ENCODE assay signal across 28 cellular contexts in the genomic region with DNA sequence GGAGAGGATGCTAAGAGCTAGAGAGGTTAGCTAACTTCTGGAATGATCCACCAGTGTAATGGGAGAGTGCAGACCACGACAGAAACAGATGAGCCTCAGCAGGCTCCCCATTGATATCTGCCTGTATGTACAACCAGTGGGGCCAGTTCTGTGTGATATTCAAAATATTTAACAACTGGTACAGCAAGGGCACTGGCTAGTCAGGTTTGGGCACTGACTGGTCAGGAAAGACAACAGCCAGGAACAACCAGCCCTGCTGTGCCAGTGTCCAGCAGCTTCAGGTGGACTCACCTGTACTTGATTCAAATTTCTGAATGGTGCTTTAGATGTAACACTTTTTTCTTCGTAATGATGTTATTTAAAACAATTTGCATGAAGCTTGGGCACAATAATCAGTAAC. TPM values are rescaled to one million over a fixed set of nuclear protein-coding genes. Genes with fewer than 3 reads are reported as not detected.
"Had no signal": no experiment of that assay in that cellular context is flagged by ENCODE, and none has a peak within 500 bp of the region (broad histone marks: within the 10 kb centered on the region; RNA-seq: fewer than 3 reads in every experiment).

No MANE protein-coding gene starts in this region.

- H3K9me3 Mint-ChIP-seq: activated B cell treated with CpG ODN at 0.5 μM for 24 hours; activated CD4-positive, alpha-beta memory T cell treated with anti-CD3 and anti-CD28 coated beads, Interleukin-2, amount 10 ng/mL, durations not matched to agents 7 days and 5 days; activated CD4-positive, alpha-beta T cell treated with anti-CD3 and anti-CD28 coated beads, Interleukin-2, amount 10 ng/mL, durations not matched to agents 7 days and 5 days; activated naive CD4-positive, alpha-beta T cell treated with anti-CD3 and anti-CD28 coated beads, Interleukin-2, amount 10 ng/mL, durations not matched to agents 7 days and 5 days; activated naive CD4-positive, alpha-beta T cell treated with anti-CD3 and anti-CD28 coated beads, Interleukin-2, amount 50 U/mL, for 72 hours; activated T-cell treated with anti-CD3 and anti-CD28 coated beads, Interleukin-2, amount 50 U/mL, for 24 hours; activated T-cell treated with anti-CD3 and anti-CD28 coated beads, Interleukin-2, amount 50 U/mL, for 72 hours had no signal

- H3K27ac Mint-ChIP-seq: activated B cell treated with CpG ODN at 0.5 μM for 24 hours; activated CD4-positive, alpha-beta memory T cell treated with anti-CD3 and anti-CD28 coated beads, Interleukin-2, amount 10 ng/mL, durations not matched to agents 7 days and 5 days; activated CD4-positive, alpha-beta T cell treated with anti-CD3 and anti-CD28 coated beads for 36 hours; activated CD4-positive, alpha-beta T cell treated with anti-CD3 and anti-CD28 coated beads, Interleukin-2, amount 10 ng/mL, durations not matched to agents 7 days and 5 days; activated naive CD4-positive, alpha-beta T cell treated with anti-CD3 and anti-CD28 coated beads, Interleukin-2, amount 10 ng/mL, durations not matched to agents 7 days and 5 days; activated naive CD8-positive, alpha-beta T cell treated with anti-CD3 and anti-CD28 coated beads, Interleukin-2, amount 10 ng/mL, durations not matched to agents 7 days and 5 days; activated T-cell treated with anti-CD3 and anti-CD28 coated beads, Interleukin-2, amount 50 U/mL, for 24 hours; activated T-cell treated with anti-CD3 and anti-CD28 coated beads, Interleukin-2, amount 50 U/mL, for 72 hours; brain had no signal

- H3K4me1 ChIP-seq: ascending aorta, colonic mucosa, gastroesophageal sphincter had no signal

- H3K36me3 ChIP-seq: ascending aorta, breast epithelium, cardiac muscle cell, colonic mucosa, esophagus squamous epithelium, gastroesophageal sphincter, heart right ventricle, WERI-Rb-1 had no signal

- H3K4me3 Mint-ChIP-seq: activated B cell treated with CpG ODN at 0.5 μM for 24 hours; activated CD4-positive, alpha-beta memory T cell treated with anti-CD3 and anti-CD28 coated beads, Interleukin-2, amount 10 ng/mL, durations not matched to agents 7 days and 5 days; activated CD4-positive, alpha-beta T cell treated with anti-CD3 and anti-CD28 coated beads for 36 hours; activated CD4-positive, alpha-beta T cell treated with anti-CD3 and anti-CD28 coated beads, Interleukin-2, amount 10 ng/mL, durations not matched to agents 7 days and 5 days; activated naive CD4-positive, alpha-beta T cell treated with anti-CD3 and anti-CD28 coated beads, Interleukin-2, amount 10 ng/mL, durations not matched to agents 7 days and 5 days; activated naive CD8-positive, alpha-beta T cell treated with anti-CD3 and anti-CD28 coated beads, Interleukin-2, amount 10 ng/mL, durations not matched to agents 7 days and 5 days; activated T-cell treated with anti-CD3 and anti-CD28 coated beads, Interleukin-2, amount 50 U/mL, for 24 hours; activated T-cell treated with anti-CD3 and anti-CD28 coated beads, Interleukin-2, amount 50 U/mL, for 72 hours; brain had no signal

- H3K4me1 Mint-ChIP-seq: activated CD4-positive, alpha-beta memory T cell treated with anti-CD3 and anti-CD28 coated beads, Interleukin-2, amount 10 ng/mL, durations not matched to agents 7 days and 5 days; activated CD4-positive, alpha-beta T cell treated with anti-CD3 and anti-CD28 coated beads for 36 hours; activated CD4-positive, alpha-beta T cell treated with anti-CD3 and anti-CD28 coated beads, Interleukin-2, amount 10 ng/mL, durations not matched to agents 7 days and 5 days; activated naive CD4-positive, alpha-beta T cell treated with anti-CD3 and anti-CD28 coated beads, Interleukin-2, amount 10 ng/mL, durations not matched to agents 7 days and 5 days; activated naive CD8-positive, alpha-beta T cell treated with anti-CD3 and anti-CD28 coated beads, Interleukin-2, amount 10 ng/mL, durations not matched to agents 7 days and 5 days had no signal

- H3K4me3 ChIP-seq: ascending aorta, breast epithelium, cardiac muscle cell, colonic mucosa, esophagus squamous epithelium, gastroesophageal sphincter, heart right ventricle had no signal

- H3K27ac ChIP-seq: ascending aorta, breast epithelium, cardiac muscle cell, colonic mucosa, esophagus squamous epithelium, gastroesophageal sphincter, heart right ventricle, WERI-Rb-1 had no signal

- H3K27me3 ChIP-seq: ascending aorta, breast epithelium, colonic mucosa, gastroesophageal sphincter had no signal

- H3K9me3 ChIP-seq: ascending aorta, breast epithelium, colonic mucosa, esophagus squamous epithelium, gastroesophageal sphincter, heart right ventricle had no signal

- DNase-seq: activated B cell treated with CpG ODN at 0.5 μM for 24 hours; activated CD4-positive, alpha-beta memory T cell treated with anti-CD3 and anti-CD28 coated beads, Interleukin-2, amount 10 ng/mL, durations not matched to agents 7 days and 5 days; activated CD4-positive, alpha-beta T cell treated with anti-CD3 and anti-CD28 coated beads for 36 hours; activated CD4-positive, alpha-beta T cell treated with anti-CD3 and anti-CD28 coated beads, Interleukin-2, amount 10 ng/mL, durations not matched to agents 7 days and 5 days; activated CD4-positive, alpha-beta T cell treated with anti-CD3 and anti-CD28 coated beads, Interleukin-2, amount 50 U/mL, for 4 hours; activated CD8-positive, alpha-beta memory T cell treated with anti-CD3 and anti-CD28 coated beads, Interleukin-2, amount 50 U/mL, for 48 hours; activated gamma-delta T cell; activated naive CD4-positive, alpha-beta T cell; activated naive CD4-positive, alpha-beta T cell treated with anti-CD3 and anti-CD28 coated beads, Interleukin-2, amount 10 ng/mL, durations not matched to agents 7 days and 5 days; activated naive CD8-positive, alpha-beta T cell treated with anti-CD3 and anti-CD28 coated beads, Interleukin-2, amount 10 ng/mL, durations not matched to agents 7 days and 5 days; activated T-cell treated with anti-CD3 and anti-CD28 coated beads for 4 hours; activated T-cell treated with anti-CD3 and anti-CD28 coated beads, Interleukin-2, amount 50 U/mL, for 24 hours; activated T-cell treated with anti-CD3 and anti-CD28 coated beads, Interleukin-2, amount 50 U/mL, for 72 hours; central memory CD4-positive, alpha-beta T cell; cerebellar nuclear complex; colonic mucosa; effector CD8-positive, alpha-beta T cell; esophagus squamous epithelium; foreskin melanocyte; heart right ventricle; T-helper 2 cell; WERI-Rb-1 had no signal

- H3K36me3 Mint-ChIP-seq: activated naive CD4-positive, alpha-beta T cell treated with anti-CD3 and anti-CD28 coated beads, Interleukin-2, amount 10 ng/mL, durations not matched to agents 7 days and 5 days; activated naive CD4-positive, alpha-beta T cell treated with anti-CD3 and anti-CD28 coated beads, Interleukin-2, amount 50 U/mL, for 72 hours; activated naive CD8-positive, alpha-beta T cell treated with anti-CD3 and anti-CD28 coated beads, Interleukin-2, amount 10 ng/mL, durations not matched to agents 7 days and 5 days; brain had no signal

RNA-seq across cellular contexts. Expression of a gene that starts 5.9 kb away (rescaled TPM):
- total RNA-seq: activated B cell treated with CpG ODN at 0.5 μM for 24 hours; activated CD4-positive, alpha-beta T cell treated with anti-CD3 and anti-CD28 coated beads for 36 hours; activated CD4-positive, alpha-beta T cell treated with anti-CD3 and anti-CD28 coated beads, Interleukin-2, amount 10 ng/mL, durations not matched to agents 7 days and 5 days; activated naive CD8-positive, alpha-beta T cell treated with anti-CD3 and anti-CD28 coated beads, Interleukin-2, amount 10 ng/mL, durations not matched to agents 7 days and 5 days; activated T-cell treated with anti-CD3 and anti-CD28 coated beads, Interleukin-2, amount 50 U/mL, for 72 hours had no signal
